Comparison of ENCODE assay signal across 1 cellular context in the genomic region with DNA sequence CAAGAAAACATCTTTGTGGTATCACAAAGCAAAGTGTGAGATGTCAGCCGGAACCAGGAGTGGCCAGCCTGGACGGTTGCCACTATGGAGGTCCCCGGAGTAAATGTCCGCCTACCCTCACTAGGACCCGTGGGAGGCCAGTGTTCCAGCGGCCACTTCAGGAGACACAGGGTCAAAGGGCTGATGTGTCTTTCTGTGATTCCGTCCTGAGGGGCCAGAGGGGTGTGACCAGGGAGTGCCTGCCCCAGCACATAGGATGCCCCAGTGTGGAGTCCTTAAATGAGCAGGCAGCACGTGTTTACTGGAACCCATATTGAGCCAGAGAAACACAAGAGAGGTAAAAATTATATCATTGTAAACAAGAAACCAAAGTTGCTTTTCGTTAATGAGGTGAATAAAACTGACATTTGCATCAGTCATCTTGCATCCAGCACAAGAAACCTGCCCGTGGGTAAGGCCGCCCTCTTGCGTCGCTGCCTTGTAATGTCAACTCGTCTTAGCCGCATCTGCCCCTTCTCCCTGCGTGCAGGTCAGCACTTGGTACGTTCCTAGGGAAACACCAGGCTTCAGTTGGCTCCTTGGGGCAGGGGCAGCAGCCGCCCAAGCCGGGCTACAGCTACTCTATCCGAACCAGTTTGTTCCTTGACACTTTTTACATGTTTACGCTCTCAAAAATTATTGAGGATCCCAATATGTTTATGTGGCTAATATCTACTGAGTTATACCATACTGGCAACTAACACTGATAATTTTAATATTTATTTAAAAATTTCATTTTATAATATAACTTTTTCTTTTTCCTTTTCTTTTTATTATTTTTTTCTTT.
TF ChIP-seq lines count a peak whose summit lies in the region.

No MANE protein-coding gene starts in this region.

TF ChIP-seq in H1, 55 proteins besides CTCF, POLR2A, EP300 and RAD21:
- TF ChIP-seq SIN3A (conservative IDR thresholded peaks at IDR 0.05 in 1 of 2, IDR thresholded peaks at IDR 0.05 in 1 of 2; ENCODE audit: low read depth in 1 of 2, low read length in 2 of 2) (0 out of 4 replicates have a peak, but pooled peaks have one; percentile 32 to 65), PHF8 (conservative IDR thresholded peaks at IDR 0.05; ENCODE audit: low read depth, low read length) (no peak), POLR2AphosphoS5 (IDR thresholded peaks at IDR 0.05; ENCODE audit: low read depth, low read length) (no peak), HDAC6 (IDR thresholded peaks at IDR 0.05; ENCODE audit: low read depth, low read length) (no peak), JUND (IDR thresholded peaks at IDR 0.05; ENCODE audit: low read length) (peak; percentile 91), BCL11A (IDR thresholded peaks at IDR 0.05; ENCODE audit: low read depth in 2 of 2, low read length in 2 of 2) (no peak), ASH2L (IDR thresholded peaks at IDR 0.05; ENCODE audit: low read length) (no peak), SIRT6 (IDR thresholded peaks at IDR 0.05; ENCODE audit: low read length) (no peak), BRCA1 (IDR thresholded peaks at IDR 0.05; ENCODE audit: low read depth, low read length) (peak; percentile 62), RFX5 (IDR thresholded peaks at IDR 0.05; ENCODE audit: borderline replicate concordance, low read depth, low read length) (no peak), NRF1 (IDR thresholded peaks at IDR 0.05; ENCODE audit: low read depth, low read length) (no peak), RNF2 (IDR thresholded peaks at IDR 0.05; ENCODE audit: borderline replicate concordance, low read depth, low read length, missing control alignments, poor library complexity, severe bottlenecking) (no peak), SUZ12 (IDR thresholded peaks at IDR 0.05; ENCODE audit: low read length) (no peak), JUN (IDR thresholded peaks at IDR 0.05; ENCODE audit: low read depth, low read length) (no peak), CREB1 (IDR thresholded peaks at IDR 0.05) (peak; percentile 66), CHD1 (IDR thresholded peaks at IDR 0.05; ENCODE audit: low read depth, low read length) (peak; percentile 90), KDM4A (IDR thresholded peaks at IDR 0.05; ENCODE audit: low read depth, low read length, severe bottlenecking) (no peak), SP1 (IDR thresholded peaks at IDR 0.05; ENCODE audit: low read depth, low read length) (peak; percentile 38; the same call in 1 of the 2 replicates), TAF1 (IDR thresholded peaks at IDR 0.05; ENCODE audit: low read depth, low read length) (0 out of 2 replicates have a peak, but pooled peaks have one; percentile 29), EGR1 (IDR thresholded peaks at IDR 0.05; ENCODE audit: borderline replicate concordance, low read depth, low read length) (no peak), KDM5A (IDR thresholded peaks at IDR 0.05; ENCODE audit: low read length) (peak; percentile 23; the same call in 1 of the 2 replicates), TEAD4 (IDR thresholded peaks at IDR 0.05; ENCODE audit: low read depth, low read length) (peak; percentile 65), CEBPB (IDR thresholded peaks at IDR 0.05; ENCODE audit: low read depth, low read length) (peak; percentile 10; the same call in 1 of the 2 replicates)
- TF ChIP-seq, protein P1, sequence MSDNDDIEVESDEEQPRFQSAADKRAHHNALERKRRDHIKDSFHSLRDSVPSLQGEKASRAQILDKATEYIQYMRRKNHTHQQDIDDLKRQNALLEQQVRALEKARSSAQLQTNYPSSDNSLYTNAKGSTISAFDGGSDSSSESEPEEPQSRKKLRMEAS (IDR thresholded peaks at IDR 0.05) = peak; percentile 68
- TF ChIP-seq, protein P2, sequence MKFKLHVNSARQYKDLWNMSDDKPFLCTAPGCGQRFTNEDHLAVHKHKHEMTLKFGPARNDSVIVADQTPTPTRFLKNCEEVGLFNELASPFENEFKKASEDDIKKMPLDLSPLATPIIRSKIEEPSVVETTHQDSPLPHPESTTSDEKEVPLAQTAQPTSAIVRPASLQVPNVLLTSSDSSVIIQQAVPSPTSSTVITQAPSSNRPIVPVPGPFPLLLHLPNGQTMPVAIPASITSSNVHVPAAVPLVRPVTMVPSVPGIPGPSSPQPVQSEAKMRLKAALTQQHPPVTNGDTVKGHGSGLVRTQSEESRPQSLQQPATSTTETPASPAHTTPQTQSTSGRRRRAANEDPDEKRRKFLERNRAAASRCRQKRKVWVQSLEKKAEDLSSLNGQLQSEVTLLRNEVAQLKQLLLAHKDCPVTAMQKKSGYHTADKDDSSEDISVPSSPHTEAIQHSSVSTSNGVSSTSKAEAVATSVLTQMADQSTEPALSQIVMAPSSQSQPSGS (IDR thresholded peaks at IDR 0.05; ENCODE audit: low read length) = no peak
- TF ChIP-seq, protein P3, sequence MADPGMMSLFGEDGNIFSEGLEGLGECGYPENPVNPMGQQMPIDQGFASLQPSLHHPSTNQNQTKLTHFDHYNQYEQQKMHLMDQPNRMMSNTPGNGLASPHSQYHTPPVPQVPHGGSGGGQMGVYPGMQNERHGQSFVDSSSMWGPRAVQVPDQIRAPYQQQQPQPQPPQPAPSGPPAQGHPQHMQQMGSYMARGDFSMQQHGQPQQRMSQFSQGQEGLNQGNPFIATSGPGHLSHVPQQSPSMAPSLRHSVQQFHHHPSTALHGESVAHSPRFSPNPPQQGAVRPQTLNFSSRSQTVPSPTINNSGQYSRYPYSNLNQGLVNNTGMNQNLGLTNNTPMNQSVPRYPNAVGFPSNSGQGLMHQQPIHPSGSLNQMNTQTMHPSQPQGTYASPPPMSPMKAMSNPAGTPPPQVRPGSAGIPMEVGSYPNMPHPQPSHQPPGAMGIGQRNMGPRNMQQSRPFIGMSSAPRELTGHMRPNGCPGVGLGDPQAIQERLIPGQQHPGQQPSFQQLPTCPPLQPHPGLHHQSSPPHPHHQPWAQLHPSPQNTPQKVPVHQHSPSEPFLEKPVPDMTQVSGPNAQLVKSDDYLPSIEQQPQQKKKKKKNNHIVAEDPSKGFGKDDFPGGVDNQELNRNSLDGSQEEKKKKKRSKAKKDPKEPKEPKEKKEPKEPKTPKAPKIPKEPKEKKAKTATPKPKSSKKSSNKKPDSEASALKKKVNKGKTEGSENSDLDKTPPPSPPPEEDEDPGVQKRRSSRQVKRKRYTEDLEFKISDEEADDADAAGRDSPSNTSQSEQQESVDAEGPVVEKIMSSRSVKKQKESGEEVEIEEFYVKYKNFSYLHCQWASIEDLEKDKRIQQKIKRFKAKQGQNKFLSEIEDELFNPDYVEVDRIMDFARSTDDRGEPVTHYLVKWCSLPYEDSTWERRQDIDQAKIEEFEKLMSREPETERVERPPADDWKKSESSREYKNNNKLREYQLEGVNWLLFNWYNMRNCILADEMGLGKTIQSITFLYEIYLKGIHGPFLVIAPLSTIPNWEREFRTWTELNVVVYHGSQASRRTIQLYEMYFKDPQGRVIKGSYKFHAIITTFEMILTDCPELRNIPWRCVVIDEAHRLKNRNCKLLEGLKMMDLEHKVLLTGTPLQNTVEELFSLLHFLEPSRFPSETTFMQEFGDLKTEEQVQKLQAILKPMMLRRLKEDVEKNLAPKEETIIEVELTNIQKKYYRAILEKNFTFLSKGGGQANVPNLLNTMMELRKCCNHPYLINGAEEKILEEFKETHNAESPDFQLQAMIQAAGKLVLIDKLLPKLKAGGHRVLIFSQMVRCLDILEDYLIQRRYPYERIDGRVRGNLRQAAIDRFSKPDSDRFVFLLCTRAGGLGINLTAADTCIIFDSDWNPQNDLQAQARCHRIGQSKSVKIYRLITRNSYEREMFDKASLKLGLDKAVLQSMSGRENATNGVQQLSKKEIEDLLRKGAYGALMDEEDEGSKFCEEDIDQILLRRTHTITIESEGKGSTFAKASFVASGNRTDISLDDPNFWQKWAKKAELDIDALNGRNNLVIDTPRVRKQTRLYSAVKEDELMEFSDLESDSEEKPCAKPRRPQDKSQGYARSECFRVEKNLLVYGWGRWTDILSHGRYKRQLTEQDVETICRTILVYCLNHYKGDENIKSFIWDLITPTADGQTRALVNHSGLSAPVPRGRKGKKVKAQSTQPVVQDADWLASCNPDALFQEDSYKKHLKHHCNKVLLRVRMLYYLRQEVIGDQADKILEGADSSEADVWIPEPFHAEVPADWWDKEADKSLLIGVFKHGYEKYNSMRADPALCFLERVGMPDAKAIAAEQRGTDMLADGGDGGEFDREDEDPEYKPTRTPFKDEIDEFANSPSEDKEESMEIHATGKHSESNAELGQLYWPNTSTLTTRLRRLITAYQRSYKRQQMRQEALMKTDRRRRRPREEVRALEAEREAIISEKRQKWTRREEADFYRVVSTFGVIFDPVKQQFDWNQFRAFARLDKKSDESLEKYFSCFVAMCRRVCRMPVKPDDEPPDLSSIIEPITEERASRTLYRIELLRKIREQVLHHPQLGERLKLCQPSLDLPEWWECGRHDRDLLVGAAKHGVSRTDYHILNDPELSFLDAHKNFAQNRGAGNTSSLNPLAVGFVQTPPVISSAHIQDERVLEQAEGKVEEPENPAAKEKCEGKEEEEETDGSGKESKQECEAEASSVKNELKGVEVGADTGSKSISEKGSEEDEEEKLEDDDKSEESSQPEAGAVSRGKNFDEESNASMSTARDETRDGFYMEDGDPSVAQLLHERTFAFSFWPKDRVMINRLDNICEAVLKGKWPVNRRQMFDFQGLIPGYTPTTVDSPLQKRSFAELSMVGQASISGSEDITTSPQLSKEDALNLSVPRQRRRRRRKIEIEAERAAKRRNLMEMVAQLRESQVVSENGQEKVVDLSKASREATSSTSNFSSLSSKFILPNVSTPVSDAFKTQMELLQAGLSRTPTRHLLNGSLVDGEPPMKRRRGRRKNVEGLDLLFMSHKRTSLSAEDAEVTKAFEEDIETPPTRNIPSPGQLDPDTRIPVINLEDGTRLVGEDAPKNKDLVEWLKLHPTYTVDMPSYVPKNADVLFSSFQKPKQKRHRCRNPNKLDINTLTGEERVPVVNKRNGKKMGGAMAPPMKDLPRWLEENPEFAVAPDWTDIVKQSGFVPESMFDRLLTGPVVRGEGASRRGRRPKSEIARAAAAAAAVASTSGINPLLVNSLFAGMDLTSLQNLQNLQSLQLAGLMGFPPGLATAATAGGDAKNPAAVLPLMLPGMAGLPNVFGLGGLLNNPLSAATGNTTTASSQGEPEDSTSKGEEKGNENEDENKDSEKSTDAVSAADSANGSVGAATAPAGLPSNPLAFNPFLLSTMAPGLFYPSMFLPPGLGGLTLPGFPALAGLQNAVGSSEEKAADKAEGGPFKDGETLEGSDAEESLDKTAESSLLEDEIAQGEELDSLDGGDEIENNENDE (IDR thresholded peaks at IDR 0.05; ENCODE audit: insufficient replicate concordance, low read length) = no peak
